31 cellular contexts compared by ENCODE assay signal in the genomic region with DNA sequence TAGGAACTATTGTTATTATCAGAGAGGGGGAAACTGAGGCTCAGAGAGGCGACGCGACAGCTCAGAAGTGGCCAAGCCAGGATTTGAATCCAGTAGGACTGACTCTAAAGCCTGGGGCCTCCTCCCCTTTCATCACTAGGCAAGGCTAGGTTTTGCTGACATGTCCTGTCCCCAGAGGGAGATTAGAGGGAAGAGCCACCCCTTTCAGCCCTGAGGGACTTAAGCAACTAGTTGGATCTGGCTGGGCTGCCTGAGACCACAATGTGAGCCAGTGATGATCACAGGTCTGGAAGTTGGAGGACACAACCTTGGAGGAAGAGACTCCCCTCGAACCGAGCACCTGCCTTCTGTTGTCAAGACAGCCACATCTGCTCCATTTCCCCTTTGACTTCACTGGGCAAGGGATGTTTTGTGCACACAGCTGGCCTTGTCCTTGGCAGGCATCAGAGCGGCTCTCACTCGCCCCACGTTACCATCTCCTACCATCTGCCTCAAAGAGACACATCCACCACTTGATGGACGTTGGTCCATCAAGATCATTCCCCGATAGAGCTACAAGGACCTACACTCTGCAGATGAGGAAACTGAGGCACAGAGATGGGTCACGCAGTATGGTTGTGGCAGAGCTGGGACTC. TPM values are rescaled to one million over a fixed set of nuclear protein-coding genes. Genes with fewer than 3 reads are reported as not detected.
A peak's percentile ranks its signal among the peaks of the same experiment; 100 is the strongest.
DNase-seq lines count a peak whose midpoint lies in the region; ATAC-seq and TF ChIP-seq lines count a peak whose summit lies in the region.
"Had no signal": no experiment of that assay in that cellular context is flagged by ENCODE, and none has a peak within 500 bp of the region (broad histone marks: within the 10 kb centered on the region; RNA-seq: fewer than 3 reads in every experiment).

No MANE protein-coding gene starts in this region.

- H3K4me1 Mint-ChIP-seq in brain, result peaks cover 60% of the 10 kb centered on the region

- H3K27me3 ChIP-seq in cardiac muscle cell, result no peaks in the 10 kb centered on the region
- H3K27me3 ChIP-seq: hepatocyte, SJSA1, testis, vagina had no signal

- no peaks in the 10 kb centered on the region for H3K9me3 ChIP-seq in cardiac muscle cell (ENCODE audit: low read depth)
- H3K9me3 ChIP-seq: neutrophil, prostate gland, SJSA1, testis, vagina had no signal

- TF ChIP-seq CTCF in cardiac muscle cell (IDR thresholded peaks at IDR 0.05; ENCODE audit: low read depth, low read length) (no peak), brain (conservative IDR thresholded peaks at IDR 0.05) (no peak)

- DNase-seq in cardiac muscle cell (ENCODE audit: low read depth in 1 of 2, low spot score in 1 of 2) (peak in 1 of 2 donors; percentile 26), Right ventricle myocardium superior (no peak), NCI-H2171 (lab: John Stamatoyannopoulos, UW) (peak; percentile 28), substantia nigra (lab: John Stamatoyannopoulos, UW) (peak in 3 of 49 donors; percentile 15 to 36 (median 24)), GF-D8 (lab: John Stamatoyannopoulos, UW) (no peak), NCI-H1105 treated with DMSO at 0.1 percent for 48 hours (lab: John Stamatoyannopoulos, UW) (no peak)
- DNase-seq: ACHN; activated CD4-positive, alpha-beta T cell treated with anti-CD3 and anti-CD28 coated beads for 4 hours; activated naive CD4-positive, alpha-beta T cell treated with anti-CD3 and anti-CD28 coated beads, Interleukin-2, amount 50 U/mL, for 16 hours; aorta; effector CD4-positive, alpha-beta T cell; foreskin fibroblast; immature natural killer cell; Karpas-422; MV-4-11; NCI-H2081 treated with DMSO at 0.1 percent for 48 hours; NCI-H526 treated with DMSO at 0.1 percent for 48 hours; PC-3; stimulated activated CD4-positive, alpha-beta T cell treated with anti-CD3 and anti-CD28 coated beads, Interleukin-1b, Interleukin-23, amount 100 ng/mL, for 48 hours; T-helper 1 cell; testis had no signal

- intact Hi-C loops in Right ventricle myocardium superior (cut with DNase I), result no loop called here

- peak overlapping the region in 1 of 5 experiments; percentile 12 for H3K4me3 Mint-ChIP-seq in brain
- H3K4me3 Mint-ChIP-seq: activated T-helper 1 cell treated with anti-CD3 and anti-CD28 coated beads, Interleukin-12 subunit alpha, Interleukin-12 subunit beta, Interleukin-2, Interleukin-4 antibody, amounts not matched to agents 30 ng/mL and 10 ng/mL and 1 ng/mL, durations not matched to agents 14 hours and 24 hours and 36 hours; stimulated activated effector memory CD8-positive, alpha-beta T cell treated with anti-CD3 and anti-CD28 coated beads, Interleukin-12 subunit alpha, Interleukin-12 subunit beta, amount 100 ng/mL, for 72 hours had no signal

- peaks cover 14% of the 10 kb centered on the region for H3K27me3 Mint-ChIP-seq in brain

- H3K4me3 ChIP-seq in cardiac muscle cell, result no peak overlapping the region
- H3K4me3 ChIP-seq: hepatocyte, prostate gland, SJSA1, testis, vagina had no signal

- no peaks in the 10 kb centered on the region for H3K36me3 ChIP-seq in cardiac muscle cell
- H3K36me3 ChIP-seq: neutrophil, prostate gland, SJSA1, vagina had no signal

- H3K27ac ChIP-seq in cardiac muscle cell, result peak overlapping the region; percentile 49
- H3K27ac ChIP-seq in substantia nigra (ENCODE audit: low read depth, low read length, poor library complexity, severe bottlenecking), result peak overlapping the region; percentile 97
- H3K27ac ChIP-seq: C4-2B, hepatocyte, neutrophil, prostate gland, SJSA1, testis, vagina had no signal

- ATAC-seq in Right ventricle myocardium superior (ENCODE audit: poor library complexity) (no peak), GM18858 (IDR thresholded peaks at IDR 0.05; ENCODE audit: unreplicated experiment) (no peak)
- ATAC-seq: PC-3; stimulated activated effector memory CD8-positive, alpha-beta T cell treated with anti-CD3 and anti-CD28 coated beads, Interleukin-12 subunit alpha, Interleukin-12 subunit beta, amount 100 ng/mL, for 72 hours had no signal

- H3K27ac Mint-ChIP-seq in brain, result peak overlapping the region in 3 of 5 experiments; percentile 44 to 74 (median 56)
- H3K27ac Mint-ChIP-seq: activated T-helper 1 cell treated with anti-CD3 and anti-CD28 coated beads, Interleukin-12 subunit alpha, Interleukin-12 subunit beta, Interleukin-2, Interleukin-4 antibody, amounts not matched to agents 30 ng/mL and 10 ng/mL and 1 ng/mL, durations not matched to agents 14 hours and 24 hours and 36 hours had no signal

- no peaks in the 10 kb centered on the region for H3K36me3 Mint-ChIP-seq in brain
- H3K36me3 Mint-ChIP-seq: immature natural killer cell; stimulated activated effector memory CD8-positive, alpha-beta T cell treated with anti-CD3 and anti-CD28 coated beads, Interleukin-12 subunit alpha, Interleukin-12 subunit beta, amount 100 ng/mL, for 72 hours had no signal

- peaks cover 0 to 10% (median 0%) of the 10 kb centered on the region in 5 experiments for H3K9me3 Mint-ChIP-seq in brain
- H3K9me3 Mint-ChIP-seq: activated T-helper 1 cell treated with anti-CD3 and anti-CD28 coated beads, Interleukin-12 subunit alpha, Interleukin-12 subunit beta, Interleukin-2, Interleukin-4 antibody, amounts not matched to agents 30 ng/mL and 10 ng/mL and 1 ng/mL, durations not matched to agents 14 hours and 24 hours and 36 hours; immature natural killer cell; stimulated activated effector memory CD8-positive, alpha-beta T cell treated with anti-CD3 and anti-CD28 coated beads, Interleukin-12 subunit alpha, Interleukin-12 subunit beta, amount 100 ng/mL, for 72 hours had no signal

- peaks cover 23% of the 10 kb centered on the region for H3K4me1 ChIP-seq in cardiac muscle cell (ENCODE audit: low read depth)
- H3K4me1 ChIP-seq: prostate gland, SJSA1, testis had no signal

RNA-seq across cellular contexts. Expression of a gene that starts 31.4 kb away (rescaled TPM):
- total RNA-seq in cardiac muscle cell, result 56.1 and 83.3 TPM in 2 replicates
- 22.6 and 29.0 TPM in 2 replicates for polyA plus RNA-seq in cardiac muscle cell
- total RNA-seq in Right ventricle myocardium superior, result 9.4 TPM
- polyA plus RNA-seq in brain (ENCODE audit: insufficient read depth, low read depth, low replicate concordance), result 33.4 TPM

RNA-seq across cellular contexts. Expression of a gene that starts 31.7 kb away (rescaled TPM):
- total RNA-seq in cardiac muscle cell, result 89.4 and 133 TPM in 2 replicates
- polyA plus RNA-seq in cardiac muscle cell, result 130 and 174 TPM in 2 replicates
- total RNA-seq in Right ventricle myocardium superior, result 68.1 TPM
- 62.8 TPM for polyA plus RNA-seq in brain (ENCODE audit: insufficient read depth, low read depth, low replicate concordance)
